2 cellular contexts compared by ENCODE assay signal in the genomic region with DNA sequence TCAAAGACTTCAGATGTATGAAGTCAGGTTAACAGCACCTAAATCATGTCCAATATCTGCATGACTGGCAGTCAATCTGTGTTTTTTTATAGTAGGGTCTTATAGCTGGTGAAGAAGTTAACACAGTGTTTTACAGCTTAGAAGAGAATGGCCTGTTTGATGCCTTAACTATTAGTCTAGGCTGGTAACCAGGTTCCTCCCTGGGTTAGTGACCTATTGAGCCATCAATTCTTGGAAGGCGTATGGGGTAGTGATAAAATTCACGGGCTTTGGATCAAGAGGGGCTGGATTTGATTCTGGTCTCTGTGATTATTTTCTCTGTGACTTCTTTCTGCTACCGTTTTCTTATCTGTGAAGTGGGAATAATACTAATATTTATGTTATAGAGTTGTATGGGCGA.
TF ChIP-seq lines count a peak whose summit lies in the region.

No MANE protein-coding gene starts in this region.

TF ChIP-seq in liver, 16 proteins besides CTCF, POLR2A, EP300 and RAD21:
- TF ChIP-seq, protein P1, sequence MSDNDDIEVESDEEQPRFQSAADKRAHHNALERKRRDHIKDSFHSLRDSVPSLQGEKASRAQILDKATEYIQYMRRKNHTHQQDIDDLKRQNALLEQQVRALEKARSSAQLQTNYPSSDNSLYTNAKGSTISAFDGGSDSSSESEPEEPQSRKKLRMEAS (IDR thresholded peaks at IDR 0.05) = no peak
- TF ChIP-seq EGR1 (IDR thresholded peaks at IDR 0.05; ENCODE audit: low read depth in 2 of 2) = no peak
- no peak for TF ChIP-seq HNF4A (conservative IDR thresholded peaks at IDR 0.05)
- TF ChIP-seq, protein P2, sequence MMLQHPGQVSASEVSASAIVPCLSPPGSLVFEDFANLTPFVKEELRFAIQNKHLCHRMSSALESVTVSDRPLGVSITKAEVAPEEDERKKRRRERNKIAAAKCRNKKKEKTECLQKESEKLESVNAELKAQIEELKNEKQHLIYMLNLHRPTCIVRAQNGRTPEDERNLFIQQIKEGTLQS (IDR thresholded peaks at IDR 0.05) = no peak
- TF ChIP-seq JUND (IDR thresholded peaks at IDR 0.05) = no peak
- no peak for TF ChIP-seq SP1 (IDR thresholded peaks at IDR 0.05)
- TF ChIP-seq HNF4G (IDR thresholded peaks at IDR 0.05) = no peak
- no peak for TF ChIP-seq YY1 (IDR thresholded peaks at IDR 0.05)
- TF ChIP-seq, protein P3, sequence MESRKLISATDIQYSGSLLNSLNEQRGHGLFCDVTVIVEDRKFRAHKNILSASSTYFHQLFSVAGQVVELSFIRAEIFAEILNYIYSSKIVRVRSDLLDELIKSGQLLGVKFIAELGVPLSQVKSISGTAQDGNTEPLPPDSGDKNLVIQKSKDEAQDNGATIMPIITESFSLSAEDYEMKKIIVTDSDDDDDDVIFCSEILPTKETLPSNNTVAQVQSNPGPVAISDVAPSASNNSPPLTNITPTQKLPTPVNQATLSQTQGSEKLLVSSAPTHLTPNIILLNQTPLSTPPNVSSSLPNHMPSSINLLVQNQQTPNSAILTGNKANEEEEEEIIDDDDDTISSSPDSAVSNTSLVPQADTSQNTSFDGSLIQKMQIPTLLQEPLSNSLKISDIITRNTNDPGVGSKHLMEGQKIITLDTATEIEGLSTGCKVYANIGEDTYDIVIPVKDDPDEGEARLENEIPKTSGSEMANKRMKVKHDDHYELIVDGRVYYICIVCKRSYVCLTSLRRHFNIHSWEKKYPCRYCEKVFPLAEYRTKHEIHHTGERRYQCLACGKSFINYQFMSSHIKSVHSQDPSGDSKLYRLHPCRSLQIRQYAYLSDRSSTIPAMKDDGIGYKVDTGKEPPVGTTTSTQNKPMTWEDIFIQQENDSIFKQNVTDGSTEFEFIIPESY (IDR thresholded peaks at IDR 0.05) = no peak
- TF ChIP-seq TAF1 (conservative IDR thresholded peaks at IDR 0.05) = no peak
- no peak for TF ChIP-seq RXRA (IDR thresholded peaks at IDR 0.05)
- no peak for TF ChIP-seq NR2F2 (IDR thresholded peaks at IDR 0.05)
- no peak for TF ChIP-seq FOXA2 (IDR thresholded peaks at IDR 0.05)
- TF ChIP-seq, protein P4, sequence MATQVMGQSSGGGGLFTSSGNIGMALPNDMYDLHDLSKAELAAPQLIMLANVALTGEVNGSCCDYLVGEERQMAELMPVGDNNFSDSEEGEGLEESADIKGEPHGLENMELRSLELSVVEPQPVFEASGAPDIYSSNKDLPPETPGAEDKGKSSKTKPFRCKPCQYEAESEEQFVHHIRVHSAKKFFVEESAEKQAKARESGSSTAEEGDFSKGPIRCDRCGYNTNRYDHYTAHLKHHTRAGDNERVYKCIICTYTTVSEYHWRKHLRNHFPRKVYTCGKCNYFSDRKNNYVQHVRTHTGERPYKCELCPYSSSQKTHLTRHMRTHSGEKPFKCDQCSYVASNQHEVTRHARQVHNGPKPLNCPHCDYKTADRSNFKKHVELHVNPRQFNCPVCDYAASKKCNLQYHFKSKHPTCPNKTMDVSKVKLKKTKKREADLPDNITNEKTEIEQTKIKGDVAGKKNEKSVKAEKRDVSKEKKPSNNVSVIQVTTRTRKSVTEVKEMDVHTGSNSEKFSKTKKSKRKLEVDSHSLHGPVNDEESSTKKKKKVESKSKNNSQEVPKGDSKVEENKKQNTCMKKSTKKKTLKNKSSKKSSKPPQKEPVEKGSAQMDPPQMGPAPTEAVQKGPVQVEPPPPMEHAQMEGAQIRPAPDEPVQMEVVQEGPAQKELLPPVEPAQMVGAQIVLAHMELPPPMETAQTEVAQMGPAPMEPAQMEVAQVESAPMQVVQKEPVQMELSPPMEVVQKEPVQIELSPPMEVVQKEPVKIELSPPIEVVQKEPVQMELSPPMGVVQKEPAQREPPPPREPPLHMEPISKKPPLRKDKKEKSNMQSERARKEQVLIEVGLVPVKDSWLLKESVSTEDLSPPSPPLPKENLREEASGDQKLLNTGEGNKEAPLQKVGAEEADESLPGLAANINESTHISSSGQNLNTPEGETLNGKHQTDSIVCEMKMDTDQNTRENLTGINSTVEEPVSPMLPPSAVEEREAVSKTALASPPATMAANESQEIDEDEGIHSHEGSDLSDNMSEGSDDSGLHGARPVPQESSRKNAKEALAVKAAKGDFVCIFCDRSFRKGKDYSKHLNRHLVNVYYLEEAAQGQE (IDR thresholded peaks at IDR 0.05) = no peak
- no peak for TF ChIP-seq FOXA1 (IDR thresholded peaks at IDR 0.05)
- TF ChIP-seq GABPA (IDR thresholded peaks at IDR 0.05 in 1 of 2, conservative IDR thresholded peaks at IDR 0.05 in 1 of 2) = no peak

TF ChIP-seq in HepG2, 621 proteins besides CTCF, POLR2A, EP300 and RAD21:
- TF ChIP-seq LCORL (IDR thresholded peaks at IDR 0.05) = no peak
- TF ChIP-seq LCORL (CRISPR knock-in tag; IDR thresholded peaks at IDR 0.05) = no peak
- no peak for TF ChIP-seq HMG20A (CRISPR knock-in tag; IDR thresholded peaks at IDR 0.05; ENCODE audit: borderline replicate concordance)
- TF ChIP-seq TARDBP (CRISPR knock-in tag; IDR thresholded peaks at IDR 0.05) = no peak
- TF ChIP-seq, protein P5, sequence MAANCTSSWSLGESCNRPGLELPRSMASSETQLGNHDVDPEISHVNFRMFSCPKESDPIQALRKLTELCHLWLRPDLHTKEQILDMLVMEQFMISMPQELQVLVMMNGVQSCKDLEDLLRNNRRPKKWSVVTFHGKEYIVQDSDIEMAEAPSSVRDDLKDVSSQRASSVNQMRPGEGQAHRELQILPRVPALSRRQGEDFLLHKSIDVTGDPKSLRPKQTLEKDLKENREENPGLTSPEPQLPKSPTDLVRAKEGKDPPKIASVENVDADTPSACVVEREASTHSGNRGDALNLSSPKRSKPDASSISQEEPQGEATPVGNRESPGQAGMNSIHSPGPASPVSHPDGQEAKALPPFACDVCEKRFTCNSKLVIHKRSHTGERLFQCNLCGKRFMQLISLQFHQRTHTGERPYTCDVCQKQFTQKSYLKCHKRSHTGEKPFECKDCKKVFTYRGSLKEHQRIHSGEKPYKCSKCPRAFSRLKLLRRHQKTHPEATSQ (CRISPR knock-in tag; IDR thresholded peaks at IDR 0.05; ENCODE audit: borderline replicate concordance) = no peak
- TF ChIP-seq CREB1 (IDR thresholded peaks at IDR 0.05) = no peak
- TF ChIP-seq CREB1 (CRISPR knock-in tag; IDR thresholded peaks at IDR 0.05) = no peak
- TF ChIP-seq ZNF644 (CRISPR knock-in tag; IDR thresholded peaks at IDR 0.05; ENCODE audit: low read depth) = no peak
- no peak for TF ChIP-seq ZKSCAN5 (CRISPR knock-in tag; IDR thresholded peaks at IDR 0.05)
- TF ChIP-seq ZNF557 (CRISPR knock-in tag; IDR thresholded peaks at IDR 0.05) = no peak
- TF ChIP-seq PCBP2 (optimal IDR thresholded peaks at IDR 0.05; ENCODE audit: low read depth, low read length, poor library complexity, severe bottlenecking) = no peak
- TF ChIP-seq, protein P6, sequence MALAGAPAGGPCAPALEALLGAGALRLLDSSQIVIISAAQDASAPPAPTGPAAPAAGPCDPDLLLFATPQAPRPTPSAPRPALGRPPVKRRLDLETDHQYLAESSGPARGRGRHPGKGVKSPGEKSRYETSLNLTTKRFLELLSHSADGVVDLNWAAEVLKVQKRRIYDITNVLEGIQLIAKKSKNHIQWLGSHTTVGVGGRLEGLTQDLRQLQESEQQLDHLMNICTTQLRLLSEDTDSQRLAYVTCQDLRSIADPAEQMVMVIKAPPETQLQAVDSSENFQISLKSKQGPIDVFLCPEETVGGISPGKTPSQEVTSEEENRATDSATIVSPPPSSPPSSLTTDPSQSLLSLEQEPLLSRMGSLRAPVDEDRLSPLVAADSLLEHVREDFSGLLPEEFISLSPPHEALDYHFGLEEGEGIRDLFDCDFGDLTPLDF (CRISPR knock-in tag; IDR thresholded peaks at IDR 0.05) = no peak
